1 cellular context compared by ENCODE assay signal in genomic region chr4:184413227-184414064, GRCh38.
TF ChIP-seq lines count a peak whose summit lies in the region.

No MANE protein-coding gene starts in this region.

TF ChIP-seq in K562, 482 proteins besides CTCF, POLR2A, EP300 and RAD21 (continued from another document):
- TF ChIP-seq, protein P1, sequence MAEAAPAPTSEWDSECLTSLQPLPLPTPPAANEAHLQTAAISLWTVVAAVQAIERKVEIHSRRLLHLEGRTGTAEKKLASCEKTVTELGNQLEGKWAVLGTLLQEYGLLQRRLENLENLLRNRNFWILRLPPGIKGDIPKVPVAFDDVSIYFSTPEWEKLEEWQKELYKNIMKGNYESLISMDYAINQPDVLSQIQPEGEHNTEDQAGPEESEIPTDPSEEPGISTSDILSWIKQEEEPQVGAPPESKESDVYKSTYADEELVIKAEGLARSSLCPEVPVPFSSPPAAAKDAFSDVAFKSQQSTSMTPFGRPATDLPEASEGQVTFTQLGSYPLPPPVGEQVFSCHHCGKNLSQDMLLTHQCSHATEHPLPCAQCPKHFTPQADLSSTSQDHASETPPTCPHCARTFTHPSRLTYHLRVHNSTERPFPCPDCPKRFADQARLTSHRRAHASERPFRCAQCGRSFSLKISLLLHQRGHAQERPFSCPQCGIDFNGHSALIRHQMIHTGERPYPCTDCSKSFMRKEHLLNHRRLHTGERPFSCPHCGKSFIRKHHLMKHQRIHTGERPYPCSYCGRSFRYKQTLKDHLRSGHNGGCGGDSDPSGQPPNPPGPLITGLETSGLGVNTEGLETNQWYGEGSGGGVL (CRISPR knock-in tag; IDR thresholded peaks at IDR 0.05) = no peak
- TF ChIP-seq, protein P2, sequence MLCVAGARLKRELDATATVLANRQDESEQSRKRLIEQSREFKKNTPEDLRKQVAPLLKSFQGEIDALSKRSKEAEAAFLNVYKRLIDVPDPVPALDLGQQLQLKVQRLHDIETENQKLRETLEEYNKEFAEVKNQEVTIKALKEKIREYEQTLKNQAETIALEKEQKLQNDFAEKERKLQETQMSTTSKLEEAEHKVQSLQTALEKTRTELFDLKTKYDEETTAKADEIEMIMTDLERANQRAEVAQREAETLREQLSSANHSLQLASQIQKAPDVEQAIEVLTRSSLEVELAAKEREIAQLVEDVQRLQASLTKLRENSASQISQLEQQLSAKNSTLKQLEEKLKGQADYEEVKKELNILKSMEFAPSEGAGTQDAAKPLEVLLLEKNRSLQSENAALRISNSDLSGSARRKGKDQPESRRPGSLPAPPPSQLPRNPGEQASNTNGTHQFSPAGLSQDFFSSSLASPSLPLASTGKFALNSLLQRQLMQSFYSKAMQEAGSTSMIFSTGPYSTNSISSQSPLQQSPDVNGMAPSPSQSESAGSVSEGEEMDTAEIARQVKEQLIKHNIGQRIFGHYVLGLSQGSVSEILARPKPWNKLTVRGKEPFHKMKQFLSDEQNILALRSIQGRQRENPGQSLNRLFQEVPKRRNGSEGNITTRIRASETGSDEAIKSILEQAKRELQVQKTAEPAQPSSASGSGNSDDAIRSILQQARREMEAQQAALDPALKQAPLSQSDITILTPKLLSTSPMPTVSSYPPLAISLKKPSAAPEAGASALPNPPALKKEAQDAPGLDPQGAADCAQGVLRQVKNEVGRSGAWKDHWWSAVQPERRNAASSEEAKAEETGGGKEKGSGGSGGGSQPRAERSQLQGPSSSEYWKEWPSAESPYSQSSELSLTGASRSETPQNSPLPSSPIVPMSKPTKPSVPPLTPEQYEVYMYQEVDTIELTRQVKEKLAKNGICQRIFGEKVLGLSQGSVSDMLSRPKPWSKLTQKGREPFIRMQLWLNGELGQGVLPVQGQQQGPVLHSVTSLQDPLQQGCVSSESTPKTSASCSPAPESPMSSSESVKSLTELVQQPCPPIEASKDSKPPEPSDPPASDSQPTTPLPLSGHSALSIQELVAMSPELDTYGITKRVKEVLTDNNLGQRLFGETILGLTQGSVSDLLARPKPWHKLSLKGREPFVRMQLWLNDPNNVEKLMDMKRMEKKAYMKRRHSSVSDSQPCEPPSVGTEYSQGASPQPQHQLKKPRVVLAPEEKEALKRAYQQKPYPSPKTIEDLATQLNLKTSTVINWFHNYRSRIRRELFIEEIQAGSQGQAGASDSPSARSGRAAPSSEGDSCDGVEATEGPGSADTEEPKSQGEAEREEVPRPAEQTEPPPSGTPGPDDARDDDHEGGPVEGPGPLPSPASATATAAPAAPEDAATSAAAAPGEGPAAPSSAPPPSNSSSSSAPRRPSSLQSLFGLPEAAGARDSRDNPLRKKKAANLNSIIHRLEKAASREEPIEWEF (CRISPR knock-in tag; IDR thresholded peaks at IDR 0.05) = no peak
- TF ChIP-seq PHF21A (IDR thresholded peaks at IDR 0.05; ENCODE audit: borderline replicate concordance, low read depth) (no peak), ZNF518B (CRISPR knock-in tag; IDR thresholded peaks at IDR 0.05) (no peak), ZFX (CRISPR knock-in tag; IDR thresholded peaks at IDR 0.05) (peak; percentile 26; the same call in 1 of the 2 replicates), ZBTB26 (CRISPR knock-in tag; IDR thresholded peaks at IDR 0.05) (no peak), ZNF668 (CRISPR knock-in tag; IDR thresholded peaks at IDR 0.05) (no peak), GABPA (tag; conservative IDR thresholded peaks at IDR 0.05; ENCODE audit: low read depth) (peak; percentile 71), ZNF316 (IDR thresholded peaks at IDR 0.05) (no peak), KLF16 (IDR thresholded peaks at IDR 0.05) (peak; percentile 33; the same call in 1 of the 2 replicates), ARID1B (IDR thresholded peaks at IDR 0.05) (peak; percentile 70), MTA3 (IDR thresholded peaks at IDR 0.05; ENCODE audit: borderline replicate concordance) (0 out of 2 replicates have a peak, but pooled peaks have one; percentile 13), CBFA2T2 (conservative IDR thresholded peaks at IDR 0.05) (peak; percentile 62), NCOR1 (IDR thresholded peaks at IDR 0.05) (peak; percentile 62), L3MBTL2 (IDR thresholded peaks at IDR 0.05) (peak; percentile 15; the same call in 1 of the 2 replicates), KDM1A (IDR thresholded peaks at IDR 0.05) (peak; percentile 15 to 34; a peak in 1 of 4 replicates), PTRF (tag; IDR thresholded peaks at IDR 0.05) (no peak), NR2C1 (IDR thresholded peaks at IDR 0.05) (peak; percentile 93), NR2C1 (tag; IDR thresholded peaks at IDR 0.05) (peak; percentile 93), GABPB1 (CRISPR knock-in tag; IDR thresholded peaks at IDR 0.05) (peak; percentile 83), CBFA2T3 (IDR thresholded peaks at IDR 0.05) (peak; percentile 80), ELF1 (tag; IDR thresholded peaks at IDR 0.05) (no peak), ZFP36 (IDR thresholded peaks at IDR 0.05; ENCODE audit: low read depth, low read length, partially characterized antibody) (peak; percentile 15), THRAP3 (IDR thresholded peaks at IDR 0.05; ENCODE audit: borderline replicate concordance) (no peak), ZNF551 (CRISPR knock-in tag; IDR thresholded peaks at IDR 0.05) (no peak), BCOR (IDR thresholded peaks at IDR 0.05) (peak; percentile 49; the same call in 1 of the 2 replicates), HDAC1 (IDR thresholded peaks at IDR 0.05) (no peak), TEAD4 (IDR thresholded peaks at IDR 0.05; ENCODE audit: low read length) (peak; percentile 52), TEAD4 (CRISPR knock-in tag; IDR thresholded peaks at IDR 0.05; ENCODE audit: borderline replicate concordance) (no peak), NFIC (IDR thresholded peaks at IDR 0.05) (peak; percentile 30; the same call in 1 of the 2 replicates), ARID2 (IDR thresholded peaks at IDR 0.05) (no peak)
- TF ChIP-seq, protein P3, sequence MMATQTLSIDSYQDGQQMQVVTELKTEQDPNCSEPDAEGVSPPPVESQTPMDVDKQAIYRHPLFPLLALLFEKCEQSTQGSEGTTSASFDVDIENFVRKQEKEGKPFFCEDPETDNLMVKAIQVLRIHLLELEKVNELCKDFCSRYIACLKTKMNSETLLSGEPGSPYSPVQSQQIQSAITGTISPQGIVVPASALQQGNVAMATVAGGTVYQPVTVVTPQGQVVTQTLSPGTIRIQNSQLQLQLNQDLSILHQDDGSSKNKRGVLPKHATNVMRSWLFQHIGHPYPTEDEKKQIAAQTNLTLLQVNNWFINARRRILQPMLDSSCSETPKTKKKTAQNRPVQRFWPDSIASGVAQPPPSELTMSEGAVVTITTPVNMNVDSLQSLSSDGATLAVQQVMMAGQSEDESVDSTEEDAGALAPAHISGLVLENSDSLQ (IDR thresholded peaks at IDR 0.05) = 0 out of 2 replicates have a peak, but pooled peaks have one; percentile 16
TF ChIP-seq in K562: peak in this region for 23.
